ENCODE assay signal across 8 cellular contexts in genomic region chr3:48899298-48899697, GRCh38. TPM values are rescaled to one million over a fixed set of nuclear protein-coding genes. Genes with fewer than 3 reads are reported as not detected.
DNase-seq lines count a peak whose midpoint lies in the region; ATAC-seq and TF ChIP-seq lines count a peak whose summit lies in the region.

No MANE protein-coding gene starts in this region.

- H3K4me1 Mint-ChIP-seq in naive thymus-derived CD4-positive, alpha-beta T cell, result peaks cover 27 to 51% (median 41%) of the 10 kb centered on the region in 7 donors

- peak; percentile 51 for ATAC-seq in naive thymus-derived CD4-positive, alpha-beta T cell
- ATAC-seq in aorta (ENCODE audit: low FRiP score) (no peak), HG03342 (IDR thresholded peaks at IDR 0.05; ENCODE audit: unreplicated experiment) (no peak)

- POLR2A ChIA-PET in naive thymus-derived CD4-positive, alpha-beta T cell (lab: Charles Lee), result interaction anchor here (0.6 to 3.3 kb wide), 12 partner anchors 10 to 447 kb away, joined by 3 to 39 read pairs (median 6); partner anchors contain the start of genes ARIH2, IP6K2, NDUFAF3 and WDR6

- peaks cover 0 to 10% (median 0%) of the 10 kb centered on the region in 5 donors for H3K36me3 Mint-ChIP-seq in naive thymus-derived CD4-positive, alpha-beta T cell

- H3K4me3 ChIP-seq in BLaER1 (peak overlapping the region; percentile 86), astrocyte of the spinal cord (ENCODE audit: low read depth, low read length) (peak overlapping the region; percentile 69), aorta (ENCODE audit: low read length in 2 of 2) (no peak overlapping the region)
- peak overlapping the region; percentile 91 for H3K4me3 ChIP-seq in naive thymus-derived CD4-positive, alpha-beta T cell (ENCODE audit: low read length)

- DNase-seq in KG1 (lab: John Stamatoyannopoulos, UW) (peak; percentile 52), astrocyte of the spinal cord (ENCODE audit: low read depth, low spot score) (no peak), aorta (no peak), dermis blood vessel endothelial cell (no peak), NCI-H82 treated with DMSO at 0.1 percent for 48 hours (lab: John Stamatoyannopoulos, UW; ENCODE audit: unreplicated experiment) (no peak)
- DNase-seq in naive thymus-derived CD4-positive, alpha-beta T cell, result peak in 8 of 9 donors; percentile 26 to 46 (median 36)

- H3K27me3 ChIP-seq in BLaER1 (no peaks in the 10 kb centered on the region), aorta (ENCODE audit: control insufficient read depth in 1 of 2, insufficient read depth in 2 of 2, low read length in 1 of 2) (no peaks in the 10 kb centered on the region)
- H3K27me3 ChIP-seq in naive thymus-derived CD4-positive, alpha-beta T cell (ENCODE audit: control insufficient read depth in 2 of 2, insufficient read depth in 2 of 2, low read length in 2 of 2), result no peaks in the 10 kb centered on the region

- no peak for TF ChIP-seq CTCF in astrocyte of the spinal cord (IDR thresholded peaks at IDR 0.05; ENCODE audit: low read depth, low read length)

- peak overlapping the region; percentile 84; the same call in 1 of the 2 replicates for H3K9ac ChIP-seq in BLaER1

- in situ Hi-C loops in astrocyte of the spinal cord (cut with HindIII; ENCODE audit: low sequenced_read_pairs), result no loop called here

- H4K20me1 ChIP-seq in BLaER1, result no peaks in the 10 kb centered on the region

- peak overlapping the region; percentile 89 to 99 (median 94) for H3K4me3 Mint-ChIP-seq in naive thymus-derived CD4-positive, alpha-beta T cell

- intact Hi-C loops in naive thymus-derived CD4-positive, alpha-beta T cell (cut with micrococcal nuclease), result loop anchor here (1.0 to 10.0 kb wide), 9 partner anchors 33 to 598 kb away; partner anchors contain the start of genes ATRIP (in 1 of the 2), CCDC51 (in 1 of the 2), DAG1 (in 1 of the 2) and IP6K2 (in 1 of the 2)
- intact Hi-C loops in aorta (cut with DNase I), result no loop called here

- WGBS in aorta, 2 donors, result 90 to 93% methylated on average over 4 of the region's 4 CpGs

- H3K27ac ChIP-seq in BLaER1 (peak overlapping the region; percentile 80), aorta (ENCODE audit: low read depth in 1 of 2, low read length in 2 of 2) (no peak overlapping the region)
- H3K27ac ChIP-seq in naive thymus-derived CD4-positive, alpha-beta T cell (ENCODE audit: low read depth, low read length), result peak overlapping the region; percentile 76

- H3K36me3 ChIP-seq in BLaER1 (no peaks in the 10 kb centered on the region), aorta (ENCODE audit: control insufficient read depth in 1 of 2, insufficient read depth in 2 of 2, low read length in 1 of 2) (no peaks in the 10 kb centered on the region)
- H3K36me3 ChIP-seq in naive thymus-derived CD4-positive, alpha-beta T cell (ENCODE audit: control insufficient read depth in 2 of 3, insufficient read depth in 3 of 3, low read length in 3 of 3), result peaks cover 0 to 4% (median 0%) of the 10 kb centered on the region in 3 experiments

- peak overlapping the region; percentile 95 for H3K4me2 ChIP-seq in BLaER1

- CTCF ChIA-PET in naive thymus-derived CD4-positive, alpha-beta T cell (lab: Charles Lee), result interaction anchor here (0.6 to 2.8 kb wide), 6 partner anchors 9 to 139 kb away, joined by 3 to 15 read pairs (median 3); partner anchors contain the start of gene ARIH2

- H3K4me1 ChIP-seq in BLaER1, result peaks cover 39% of the 10 kb centered on the region
- H3K4me1 ChIP-seq in naive thymus-derived CD4-positive, alpha-beta T cell (ENCODE audit: control insufficient read depth in 2 of 2, insufficient read depth in 2 of 2, low read length in 2 of 2), result peaks cover 21 to 23% of the 10 kb centered on the region in 2 donors
- H3K4me1 ChIP-seq in aorta (ENCODE audit: control insufficient read depth in 1 of 2, insufficient read depth in 2 of 2, low read length in 2 of 2), result peaks cover 0 to 3% of the 10 kb centered on the region in 2 donors

- H3K9me3 Mint-ChIP-seq in naive thymus-derived CD4-positive, alpha-beta T cell, result no peaks in the 10 kb centered on the region

- H3K27me3 Mint-ChIP-seq in naive thymus-derived CD4-positive, alpha-beta T cell, result no peaks in the 10 kb centered on the region

- peak overlapping the region; percentile 83 to 99 (median 93) for H3K27ac Mint-ChIP-seq in naive thymus-derived CD4-positive, alpha-beta T cell

- no peaks in the 10 kb centered on the region for H3K9me3 ChIP-seq in BLaER1
- no peaks in the 10 kb centered on the region for H3K9me3 ChIP-seq in naive thymus-derived CD4-positive, alpha-beta T cell (ENCODE audit: control insufficient read depth in 2 of 3, low read length in 3 of 3)
- H3K9me3 ChIP-seq in aorta (ENCODE audit: control insufficient read depth, low read length), result no peaks in the 10 kb centered on the region

RNA-seq across cellular contexts. Expression of gene SLC25A20, which starts 0.6 kb away (rescaled TPM):
- 10 to 100 TPM in 4 of 5 experiments, 1 to 10 TPM in 1; 6.6 to 27.3 (median 12.8) TPM for total RNA-seq in naive thymus-derived CD4-positive, alpha-beta T cell
- 10 to 100 TPM; 15.7 to 19.4 TPM for polyA plus RNA-seq in naive thymus-derived CD4-positive, alpha-beta T cell
- 10 to 100 TPM; 11.8 to 12.4 TPM for total RNA-seq in aorta
- 10 to 100 TPM; 16.9 to 33.9 TPM for polyA plus RNA-seq in aorta
- 21.9 and 29.3 TPM in 2 replicates for total RNA-seq in dermis blood vessel endothelial cell

RNA-seq across cellular contexts. Expression of gene ARIH2, which starts 19.3 kb away (rescaled TPM):
- 100 to 1,000 TPM; 103 to 189 (median 150) TPM for total RNA-seq in naive thymus-derived CD4-positive, alpha-beta T cell
- polyA plus RNA-seq in naive thymus-derived CD4-positive, alpha-beta T cell, result 100 to 1,000 TPM; 111 to 114 TPM
- total RNA-seq in aorta (10 to 100 TPM; 84.1 to 89.4 TPM), dermis blood vessel endothelial cell (77.2 and 86.3 TPM in 2 replicates)
- polyA plus RNA-seq in aorta, result 10 to 100 TPM; 50.0 to 51.7 TPM

RNA-seq across cellular contexts. Expression of gene PRKAR2A, which starts 51.6 kb away (rescaled TPM):
- total RNA-seq in naive thymus-derived CD4-positive, alpha-beta T cell, result 10 to 100 TPM; 25.9 to 45.1 (median 38.9) TPM
- 10 to 100 TPM; 10.3 to 12.5 TPM for polyA plus RNA-seq in naive thymus-derived CD4-positive, alpha-beta T cell
- total RNA-seq in aorta (10 to 100 TPM; 52.8 to 59.6 TPM), dermis blood vessel endothelial cell (35.6 and 50.8 TPM in 2 replicates)
- polyA plus RNA-seq in aorta, result 10 to 100 TPM in 1 of 2 donors, 1 to 10 TPM in 1; 9.1 to 10.7 TPM

Comparison
In these comparisons a context has a peak if more than half of its experiments do, and no peak if none do; other contexts are left out.
1. H3K27ac ChIP-seq: peak in BLaER1 (single experiment) and naive thymus-derived CD4-positive, alpha-beta T cell (single experiment); none in aorta (0 of 2).
2. H3K4me3 ChIP-seq: peak in BLaER1 (single experiment), astrocyte of the spinal cord (single experiment) and naive thymus-derived CD4-positive, alpha-beta T cell (single experiment); none in aorta (0 of 2).
3. DNase-seq: peak in KG1 (single experiment) and naive thymus-derived CD4-positive, alpha-beta T cell (8 of 9); none in astrocyte of the spinal cord (single experiment), aorta (0 of 2), dermis blood vessel endothelial cell (single experiment) and NCI-H82 treated with DMSO at 0.1 percent for 48 hours (single experiment).
4. intact Hi-C loops: an anchor here in naive thymus-derived CD4-positive, alpha-beta T cell (1.0 to 10.0 kb wide); none called in aorta.